Comparison of ENCODE assay signal across 8 cellular contexts in the genomic region with DNA sequence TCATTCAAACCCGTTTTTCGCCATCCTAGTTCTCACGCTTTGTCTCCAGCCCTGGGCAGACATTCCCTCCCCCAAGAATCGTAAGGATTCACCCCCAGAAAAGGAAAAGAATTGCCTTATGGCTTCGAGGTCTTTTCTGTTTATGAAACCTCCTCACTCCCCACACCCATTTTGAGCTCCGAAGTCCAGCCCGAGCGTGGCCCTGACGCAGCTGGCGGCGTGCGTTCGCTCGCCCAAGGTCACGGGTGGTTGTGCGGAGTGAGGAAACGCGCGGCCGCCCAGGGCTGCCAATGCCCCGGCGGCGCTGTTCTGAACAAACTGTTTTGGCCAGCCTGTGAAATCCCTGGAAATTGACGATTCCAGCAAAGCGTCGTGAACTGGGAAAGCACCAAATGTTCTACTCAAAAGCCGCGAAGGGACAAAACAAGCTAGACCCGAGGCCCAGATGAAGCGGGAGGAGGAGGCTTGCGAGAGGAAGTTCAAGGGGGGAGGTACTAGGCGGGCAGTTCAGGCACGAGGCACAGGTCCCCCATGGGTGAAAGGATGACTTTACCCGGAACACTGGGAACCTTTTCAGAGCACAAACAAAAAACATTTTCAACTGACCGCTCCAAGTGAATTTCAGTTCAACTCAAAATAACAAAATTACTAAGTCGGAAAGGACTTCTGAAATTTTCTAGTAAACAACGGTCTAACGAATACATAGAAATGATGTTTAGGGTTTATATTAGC. TPM values are rescaled to one million over a fixed set of nuclear protein-coding genes. Genes with fewer than 3 reads are reported as not detected.
DNase-seq lines count a peak whose midpoint lies in the region; ATAC-seq and TF ChIP-seq lines count a peak whose summit lies in the region.

No MANE protein-coding gene starts in this region.

- H3K4me1 ChIP-seq in Karpas-422 (ENCODE audit: low read length), result peaks cover 29% of the 10 kb centered on the region
- peaks cover 33 to 38% of the 10 kb centered on the region in 2 experiments for H3K4me1 ChIP-seq in neutrophil (ENCODE audit: control insufficient read depth in 1 of 2, insufficient read depth in 1 of 2, low read depth in 1 of 2, low read length in 1 of 2)

- peak overlapping the region; percentile 96 for H3K9ac ChIP-seq in Karpas-422 (ENCODE audit: low read length)

- H3K4me3 Mint-ChIP-seq in activated naive CD8-positive, alpha-beta T cell, result peak overlapping the region; percentile 93

- H3K9me2 ChIP-seq in Karpas-422 (replicated peaks; ENCODE audit: insufficient read depth, low read length), result no peaks in the 10 kb centered on the region

- H3K9me3 Mint-ChIP-seq in activated naive CD8-positive, alpha-beta T cell (ENCODE audit: low read depth), result no peaks in the 10 kb centered on the region

- peak overlapping the region; percentile 90 for H2AFZ ChIP-seq in Karpas-422 (ENCODE audit: low read length)

- no peaks in the 10 kb centered on the region for H3K27me3 Mint-ChIP-seq in activated naive CD8-positive, alpha-beta T cell

- peak; percentile 27 for ATAC-seq in GM21737 (IDR thresholded peaks at IDR 0.05; ENCODE audit: unreplicated experiment)

- TF ChIP-seq CTCF in neutrophil (IDR thresholded peaks at IDR 0.05), result no peak

- H3K36me3 Mint-ChIP-seq in activated naive CD8-positive, alpha-beta T cell, result peaks cover 7% of the 10 kb centered on the region

- peak; percentile 60 for DNase-seq in DMS53 treated with DMSO at 0.1 percent for 48 hours (lab: John Stamatoyannopoulos, UW; ENCODE audit: unreplicated experiment)
- peak; percentile 84 for DNase-seq in Karpas-422
- DNase-seq in SK-N-DZ (ENCODE audit: low spot score), result peak; percentile 81
- peak; percentile 77 for DNase-seq in glomerular visceral epithelial cell (ENCODE audit: extremely low spot score)
- DNase-seq in substantia nigra (lab: John Stamatoyannopoulos, UW), result peak; percentile 28 to 96 (median 86)

- H4K20me1 ChIP-seq in Karpas-422 (ENCODE audit: insufficient read depth, low read depth, low read length), result peaks cover 32% of the 10 kb centered on the region

- peak overlapping the region; percentile 37; the same call in 1 of the 2 replicates for H3K27ac ChIP-seq in Karpas-422 (ENCODE audit: low read length)
- peak overlapping the region; percentile 98 for H3K27ac ChIP-seq in neutrophil
- H3K27ac ChIP-seq in substantia nigra (ENCODE audit: low read depth, low read length, poor library complexity, severe bottlenecking), result peak overlapping the region; percentile 100

- H3K4me2 ChIP-seq in Karpas-422 (ENCODE audit: low read depth, low read length, poor library complexity, severe bottlenecking), result peak overlapping the region; percentile 94

- peak overlapping the region; percentile 98 for H3K27ac Mint-ChIP-seq in activated naive CD8-positive, alpha-beta T cell

- H3K4me3 ChIP-seq in Karpas-422 (ENCODE audit: low read length) (peak overlapping the region; percentile 92), neutrophil (ENCODE audit: low read depth in 1 of 2, low read length in 1 of 2) (peak overlapping the region; percentile 78 to 94)

- peaks cover 32% of the 10 kb centered on the region for H3K4me1 Mint-ChIP-seq in activated naive CD8-positive, alpha-beta T cell (ENCODE audit: low read depth)

- H3K36me3 ChIP-seq in Karpas-422 (ENCODE audit: insufficient read depth, low read length) (peaks cover 19% of the 10 kb centered on the region), neutrophil (no peaks in the 10 kb centered on the region)

- no peaks in the 10 kb centered on the region for H3K27me3 ChIP-seq in Karpas-422 (ENCODE audit: low read length)
- H3K27me3 ChIP-seq in neutrophil, result no peaks in the 10 kb centered on the region

- H3K9me3 ChIP-seq in Karpas-422 (ENCODE audit: low read length) (no peaks in the 10 kb centered on the region), neutrophil (no peaks in the 10 kb centered on the region)

- H3K79me2 ChIP-seq in Karpas-422 (ENCODE audit: low read length), result peaks cover 43% of the 10 kb centered on the region

RNA-seq across cellular contexts. Expression of a gene that starts 0.7 kb away (rescaled TPM):
- total RNA-seq in Karpas-422 (2014; rRNA removed; shearing (Covaris generic); ENCODE audit: low replicate concordance), result 35.0 and 46.4 TPM in 2 replicates
- polyA plus RNA-seq in SK-N-DZ (2014; cell fraction: cytosol; rRNA removed), result 127 and 131 TPM in 2 replicates
- 159 and 163 TPM in 2 replicates for polyA plus RNA-seq in SK-N-DZ (2014; cell fraction: nucleus; rRNA removed)

Comparison
In these comparisons a context has a peak if more than half of its experiments do, and no peak if none do; other contexts are left out.
1. Peak in every context shown above with its lines: DNase-seq, ATAC-seq, H3K4me3 ChIP-seq and H3K27ac ChIP-seq.
2. H3K27ac ChIP-seq: peak in every context shown above with its lines; median percentile 100 in substantia nigra; 98 in neutrophil; 37 in Karpas-422.